Comparison of ENCODE assay signal across 1 cellular context in genomic region chr1:205284420-205285144, GRCh38.
TF ChIP-seq lines count a peak whose summit lies in the region.

No MANE protein-coding gene starts in this region.

TF ChIP-seq in GM23338, 12 proteins besides CTCF, POLR2A, EP300 and RAD21 (continued from another document):
- TF ChIP-seq ETS1 (IDR thresholded peaks at IDR 0.05) (no peak), STAT1 (IDR thresholded peaks at IDR 0.05; ENCODE audit: unreplicated experiment) (no peak), EZH2 (IDR thresholded peaks at IDR 0.05; ENCODE audit: low read depth, unreplicated experiment) (no peak), JUNB (IDR thresholded peaks at IDR 0.05; ENCODE audit: unreplicated experiment) (no peak), EZH2phosphoT487 (IDR thresholded peaks at IDR 0.05; ENCODE audit: unreplicated experiment) (no peak), ZNF114 (CRISPR knock-in tag; IDR thresholded peaks at IDR 0.05) (no peak), POLR2AphosphoS5 (IDR thresholded peaks at IDR 0.05; ENCODE audit: low read depth) (no peak)
- TF ChIP-seq, protein P1, sequence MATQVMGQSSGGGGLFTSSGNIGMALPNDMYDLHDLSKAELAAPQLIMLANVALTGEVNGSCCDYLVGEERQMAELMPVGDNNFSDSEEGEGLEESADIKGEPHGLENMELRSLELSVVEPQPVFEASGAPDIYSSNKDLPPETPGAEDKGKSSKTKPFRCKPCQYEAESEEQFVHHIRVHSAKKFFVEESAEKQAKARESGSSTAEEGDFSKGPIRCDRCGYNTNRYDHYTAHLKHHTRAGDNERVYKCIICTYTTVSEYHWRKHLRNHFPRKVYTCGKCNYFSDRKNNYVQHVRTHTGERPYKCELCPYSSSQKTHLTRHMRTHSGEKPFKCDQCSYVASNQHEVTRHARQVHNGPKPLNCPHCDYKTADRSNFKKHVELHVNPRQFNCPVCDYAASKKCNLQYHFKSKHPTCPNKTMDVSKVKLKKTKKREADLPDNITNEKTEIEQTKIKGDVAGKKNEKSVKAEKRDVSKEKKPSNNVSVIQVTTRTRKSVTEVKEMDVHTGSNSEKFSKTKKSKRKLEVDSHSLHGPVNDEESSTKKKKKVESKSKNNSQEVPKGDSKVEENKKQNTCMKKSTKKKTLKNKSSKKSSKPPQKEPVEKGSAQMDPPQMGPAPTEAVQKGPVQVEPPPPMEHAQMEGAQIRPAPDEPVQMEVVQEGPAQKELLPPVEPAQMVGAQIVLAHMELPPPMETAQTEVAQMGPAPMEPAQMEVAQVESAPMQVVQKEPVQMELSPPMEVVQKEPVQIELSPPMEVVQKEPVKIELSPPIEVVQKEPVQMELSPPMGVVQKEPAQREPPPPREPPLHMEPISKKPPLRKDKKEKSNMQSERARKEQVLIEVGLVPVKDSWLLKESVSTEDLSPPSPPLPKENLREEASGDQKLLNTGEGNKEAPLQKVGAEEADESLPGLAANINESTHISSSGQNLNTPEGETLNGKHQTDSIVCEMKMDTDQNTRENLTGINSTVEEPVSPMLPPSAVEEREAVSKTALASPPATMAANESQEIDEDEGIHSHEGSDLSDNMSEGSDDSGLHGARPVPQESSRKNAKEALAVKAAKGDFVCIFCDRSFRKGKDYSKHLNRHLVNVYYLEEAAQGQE (IDR thresholded peaks at IDR 0.05; ENCODE audit: unreplicated experiment), result no peak
